25 cellular contexts compared by ENCODE assay signal in genomic region chr12:130952545-130952954, GRCh38. TPM values are rescaled to one million over a fixed set of nuclear protein-coding genes. Genes with fewer than 3 reads are reported as not detected.
A peak's percentile ranks its signal among the peaks of the same experiment; 100 is the strongest.
DNase-seq lines count a peak whose midpoint lies in the region; ATAC-seq, FAIRE-seq and TF ChIP-seq lines count a peak whose summit lies in the region.
"Had no signal": no experiment of that assay in that cellular context is flagged by ENCODE, and none has a peak within 500 bp of the region (broad histone marks: within the 10 kb centered on the region; RNA-seq: fewer than 3 reads in every experiment).

No MANE protein-coding gene starts in this region.

- H3K79me2 ChIP-seq in GM23338 (replicated peaks; ENCODE audit: insufficient read depth) (no peaks in the 10 kb centered on the region), K562 (ENCODE audit: control insufficient read depth, insufficient read depth, low read length) (no peaks in the 10 kb centered on the region)

- TF ChIP-seq EP300 in K562 (IDR thresholded peaks at IDR 0.05; ENCODE audit: low read length) = peak; percentile 60; the same call in 1 of the 2 replicates

- peaks cover 4% of the 10 kb centered on the region; the same call in 1 of the 2 replicates for H3K9me2 ChIP-seq in GM23338 (ENCODE audit: insufficient read depth)

- H3K4me3 Mint-ChIP-seq in GM23338 = no peak overlapping the region
- H3K4me3 Mint-ChIP-seq in progenitor cell of endocrine pancreas (ENCODE audit: low read depth) = no peak overlapping the region
- H3K4me3 Mint-ChIP-seq in T-cell = no peak overlapping the region
- H3K4me3 Mint-ChIP-seq: activated CD8-positive, alpha-beta T cell treated with anti-CD3 and anti-CD28 coated beads, Interleukin-2, amount 10 ng/mL, durations not matched to agents 7 days and 5 days; CD4-positive, alpha-beta T cell; stimulated activated memory B cell treated with anti-CD40 and anti-IgM and Interleukin-4, amounts not matched to agents 10 μg/mL and 1 μg/mL and 100 μg/mL, for 72 hours had no signal

- TF ChIP-seq CTCF in GM23338 (conservative IDR thresholded peaks at IDR 0.05; ENCODE audit: low read depth in 2 of 2) (no peak), K562 (IDR thresholded peaks at IDR 0.05 in 2 of 3, conservative IDR thresholded peaks at IDR 0.05 in 1 of 3; ENCODE audit: insufficient read depth in 2 of 3, low read depth in 1 of 3, low read length in 3 of 3) (no peak), liver (IDR thresholded peaks at IDR 0.05; ENCODE audit: low read depth, low read length, missing input control) (no peak), progenitor cell of endocrine pancreas (IDR thresholded peaks at IDR 0.05; ENCODE audit: unreplicated experiment) (no peak), pancreas (IDR thresholded peaks at IDR 0.05) (no peak)

- POLR2A ChIA-PET in K562 (lab: Yijun Ruan, JAX) (interaction anchor here (0.9 to 1.7 kb wide), 3 partner anchors 11 to 25 kb away, joined by 3 to 5 read pairs (median 3); no protein-coding TSS in a partner anchor), T-cell (lab: Charles Lee) (interaction anchor here in 1 of 2 donors (0.5 kb wide), 1 partner anchor 28 kb away, joined by 6 read pairs; no protein-coding TSS in a partner anchor)

- H3K27ac Mint-ChIP-seq in GM23338 (peak overlapping the region; percentile 43; the same call in 1 of the 2 replicates), progenitor cell of endocrine pancreas (peak overlapping the region; percentile 12), T-cell (no peak overlapping the region)
- H3K27ac Mint-ChIP-seq: activated CD8-positive, alpha-beta T cell treated with anti-CD3 and anti-CD28 coated beads, Interleukin-2, amount 10 ng/mL, durations not matched to agents 7 days and 5 days; CD4-positive, alpha-beta T cell; stimulated activated memory B cell treated with anti-CD40 and anti-IgM and Interleukin-4, amounts not matched to agents 10 μg/mL and 1 μg/mL and 100 μg/mL, for 72 hours had no signal

- H3K27me3 ChIP-seq in GM23338 (ENCODE audit: insufficient read depth) (no peaks in the 10 kb centered on the region), K562 (ENCODE audit: control insufficient read depth in 2 of 2, insufficient read depth in 2 of 2, low read length in 2 of 2) (no peaks in the 10 kb centered on the region; a peak in 1 of 5 replicates), liver (ENCODE audit: control insufficient read depth in 4 of 4, insufficient read depth in 4 of 4, low read length in 3 of 4) (no peaks in the 10 kb centered on the region), pancreas (no peaks in the 10 kb centered on the region)
- H3K27me3 ChIP-seq: colonic mucosa, ovary had no signal

- H3K4me1 ChIP-seq in GM23338 (ENCODE audit: insufficient read depth) (peaks cover 21% of the 10 kb centered on the region), K562 (replicated peaks in 1 of 2; ENCODE audit: control insufficient read depth in 2 of 2, insufficient read depth in 2 of 2, low read length in 2 of 2) (peaks cover 35 to 38% of the 10 kb centered on the region in 2 experiments), liver (ENCODE audit: control insufficient read depth in 4 of 4, insufficient read depth in 4 of 4, low read length in 3 of 4) (peaks cover 3 to 12% (median 8%) of the 10 kb centered on the region in 4 donors), pancreas (peaks cover 0 to 4% (median 0%) of the 10 kb centered on the region in 3 donors)
- H3K4me1 ChIP-seq: colonic mucosa had no signal

- whole genome bisulfite sequencing in K562 (ENCODE audit: insufficient coverage, low coverage, missing lambda C conversion rate) = 1% methylated on average over 6 of the region's 6 CpGs
- 34% methylated on average over 6 of the region's 6 CpGs for WGBS in liver
- 13 to 25% methylated on average over 6 of the region's 6 CpGs for WGBS in pancreas, 2 donors

- FAIRE-seq in K562 (lab: Jason Lieb, UNC) (peak; percentile 81), pancreas (lab: Jason Lieb, UNC) (no peak)
- FAIRE-seq: GM18507 had no signal

- ATAC-seq in GM23338 (no peak), K562 (peak; percentile 83), pancreas (no peak), T-cell (replicated peaks in 1 of 4) (no peak), HG03354 (IDR thresholded peaks at IDR 0.05; ENCODE audit: poor library complexity, severe bottlenecking, unreplicated experiment) (no peak)
- ATAC-seq: activated CD4-positive, CD25-positive, alpha-beta regulatory T cell treated with anti-CD3 and anti-CD28 coated beads, Interleukin-2, amount 50 U/mL, for 24 hours; activated CD8-positive, alpha-beta T cell treated with anti-CD3 and anti-CD28 coated beads, Interleukin-2, amount 10 ng/mL, durations not matched to agents 7 days and 5 days; stimulated activated memory B cell treated with anti-CD40 and anti-IgM and Interleukin-4, amounts not matched to agents 10 μg/mL and 1 μg/mL and 100 μg/mL, for 72 hours had no signal

- H2AFZ ChIP-seq in GM23338 (peak overlapping the region; percentile 70), K562 (ENCODE audit: low read depth, low read length) (peak overlapping the region; percentile 79)

- intact Hi-C loops in K562 (cut with micrococcal nuclease) (loop anchor here (5.0 kb wide), 1 partner anchor 50 kb away; no protein-coding TSS in a partner anchor), pancreas (cut with DNase I) (no loop called here)

- BruUV-seq in K562 (replicated peaks; lab: Mats Ljungman, UMichigan) = no TSS peak

- in situ Hi-C loops in K562 (cut with MboI) = no loop called here

- no peak for TF ChIP-seq POLR2A in K562 (conservative IDR thresholded peaks at IDR 0.05)

- peaks cover 9% of the 10 kb centered on the region; the same call in 2 of the 3 replicates for H3K9me3 Mint-ChIP-seq in GM23338
- H3K9me3 Mint-ChIP-seq in progenitor cell of endocrine pancreas (ENCODE audit: low read depth) = no peaks in the 10 kb centered on the region
- H3K9me3 Mint-ChIP-seq in T-cell = no peaks in the 10 kb centered on the region
- H3K9me3 Mint-ChIP-seq: CD4-positive, alpha-beta T cell; stimulated activated memory B cell treated with anti-CD40 and anti-IgM and Interleukin-4, amounts not matched to agents 10 μg/mL and 1 μg/mL and 100 μg/mL, for 72 hours had no signal

- H3K27me3 Mint-ChIP-seq in GM23338 (ENCODE audit: insufficient read depth, low read depth, poor library complexity) (peaks cover 17% of the 10 kb centered on the region), progenitor cell of endocrine pancreas (peaks cover 12% of the 10 kb centered on the region), T-cell (peaks cover 32 to 45% of the 10 kb centered on the region in 2 donors)

- H3K4me2 ChIP-seq in GM23338 (no peak overlapping the region; the same call in 1 of the 2 replicates), K562 (ENCODE audit: insufficient read depth, low read length) (peak overlapping the region; percentile 44; the same call in 1 of the 2 replicates)
- H3K4me2 ChIP-seq: KMS-11 had no signal

- TF ChIP-seq RAD21 in K562 (CRISPR knock-in tag; conservative IDR thresholded peaks at IDR 0.05 in 1 of 2, IDR thresholded peaks at IDR 0.05 in 1 of 2) (no peak), liver (IDR thresholded peaks at IDR 0.05) (peak; percentile 35 to 37)

- H3K4me3 ChIP-seq in GM23338 (no peak overlapping the region), K562 (no peak overlapping the region), liver (ENCODE audit: low read depth in 1 of 3, low read length in 3 of 3) (no peak overlapping the region), pancreas (no peak overlapping the region)
- H3K4me3 ChIP-seq: colonic mucosa, suprapubic skin had no signal

- H3K27ac ChIP-seq in GM23338 (ENCODE audit: low read depth) = no peak overlapping the region
- H3K27ac ChIP-seq in K562 (ENCODE audit: extremely low read depth, low read depth, low read length) = peak overlapping the region; percentile 57; the same call in 2 of the 3 replicates
- H3K27ac ChIP-seq in liver (ENCODE audit: low read depth in 1 of 2, low read length in 2 of 2) = no peak overlapping the region
- H3K27ac ChIP-seq in pancreas = no peak overlapping the region
- H3K27ac ChIP-seq: colonic mucosa, KMS-11, ovary, suprapubic skin had no signal

- H3K4me1 Mint-ChIP-seq in GM23338 (peaks cover 38% of the 10 kb centered on the region), progenitor cell of endocrine pancreas (ENCODE audit: low read depth) (peaks cover 27% of the 10 kb centered on the region), T-cell (peaks cover 0 to 6% (median 3%) of the 10 kb centered on the region in 3 donors)

- H3K36me3 Mint-ChIP-seq in GM23338 (ENCODE audit: low read depth) (peaks cover 6% of the 10 kb centered on the region; the same call in 1 of the 3 replicates), progenitor cell of endocrine pancreas (ENCODE audit: insufficient read depth) (no peaks in the 10 kb centered on the region), T-cell (no peaks in the 10 kb centered on the region)
- H3K36me3 Mint-ChIP-seq: stimulated activated memory B cell treated with anti-CD40 and anti-IgM and Interleukin-4, amounts not matched to agents 10 μg/mL and 1 μg/mL and 100 μg/mL, for 72 hours had no signal

- peak overlapping the region; percentile 3 to 33; a peak in 2 of 4 replicates for H3K9ac ChIP-seq in K562 (ENCODE audit: insufficient read depth in 1 of 2, low read depth in 2 of 2, low read length in 2 of 2)
- H3K9ac ChIP-seq in liver (ENCODE audit: low read depth in 1 of 2, low read length in 2 of 2) = no peak overlapping the region
- H3K9ac ChIP-seq: KMS-11 had no signal

- H3F3A ChIP-seq in GM23338 (replicated peaks; ENCODE audit: low read depth) = peaks cover 9% of the 10 kb centered on the region

- no peaks in the 10 kb centered on the region for H3K36me3 ChIP-seq in GM23338 (ENCODE audit: insufficient read depth)
- H3K36me3 ChIP-seq in K562 (ENCODE audit: control insufficient read depth, insufficient read depth, low read length) = no peaks in the 10 kb centered on the region; the same call in 2 of the 3 replicates
- no peaks in the 10 kb centered on the region for H3K36me3 ChIP-seq in liver (ENCODE audit: control insufficient read depth in 4 of 4, insufficient read depth in 3 of 4, low read depth in 1 of 4, low read length in 3 of 4)
- no peaks in the 10 kb centered on the region for H3K36me3 ChIP-seq in pancreas
- H3K36me3 ChIP-seq: colonic mucosa, ovary, suprapubic skin had no signal

- DNase-seq in GM23338 (ENCODE audit: low spot score) (no peak), K562 (ENCODE audit: extremely low read depth in 1 of 4, low spot score in 3 of 4) (peak in 2 of 4 experiments; percentile 59 to 78), progenitor cell of endocrine pancreas (ENCODE audit: low spot score, unreplicated experiment) (no peak), pancreas (no peak), T-cell (no peak), NOMO-1 (lab: John Stamatoyannopoulos, UW; ENCODE audit: unreplicated experiment in 2 of 2) (no peak)
- DNase-seq: activated CD8-positive, alpha-beta T cell treated with anti-CD3 and anti-CD28 coated beads, Interleukin-2, amount 10 ng/mL, durations not matched to agents 7 days and 5 days; activated gamma-delta T cell treated with Interleukin-2 at 50 U/mL for 16 hours; CD4-positive, alpha-beta T cell; colonic mucosa; DMS153; GDM1; glutamatergic neuron; HCEC 1CT; NCI-H146; NCI-H2171; NCI-H524 treated with DMSO at 0.1 percent for 48 hours; ovary had no signal

- no peaks in the 10 kb centered on the region for H4K20me1 ChIP-seq in GM23338 (replicated peaks; ENCODE audit: insufficient read depth)
- no peaks in the 10 kb centered on the region for H4K20me1 ChIP-seq in K562 (replicated peaks; ENCODE audit: control insufficient read depth, insufficient read depth, low read length)

- CTCF ChIA-PET in K562 (lab: Yijun Ruan, JAX; ENCODE audit: low intra/inter-chr PET ratio) = no interaction called here
- CTCF ChIA-PET in T-cell (lab: Charles Lee) = no interaction called here

- H3K9me1 ChIP-seq in K562 (ENCODE audit: control insufficient read depth, insufficient read depth, low read length) = no peaks in the 10 kb centered on the region

- H3K9me3 ChIP-seq in K562 (replicated peaks; ENCODE audit: control insufficient read depth, insufficient read depth, low read depth, low read length) = peaks cover 6% of the 10 kb centered on the region
- no peaks in the 10 kb centered on the region for H3K9me3 ChIP-seq in liver (ENCODE audit: control insufficient read depth in 4 of 4, low read length in 3 of 4)
- H3K9me3 ChIP-seq in pancreas = no peaks in the 10 kb centered on the region
- H3K9me3 ChIP-seq: colonic mucosa, ovary, suprapubic skin had no signal

RNA-seq across cellular contexts. Expression of gene ADGRD1, which starts 1.2 kb away (rescaled TPM):
- total RNA-seq in GM23338 (2014; rRNA removed; shearing (Covaris generic)) = 0.08 and 1.4 TPM in 2 replicates
- 0.75 TPM in 1 of 2 replicates, not detected in the other for polyA plus RNA-seq in GM23338 (2016; fragmentation: Nextera tagmentation; extraction: Ambion mirVana)
- total RNA-seq in K562 (2011; cell fraction: chromatin; rRNA removed; ENCODE audit: low replicate concordance) = 11.2 and 13.0 TPM in 2 replicates
- 8.5 and 12.1 TPM in 2 replicates for total RNA-seq in K562 (2011; cell fraction: nucleolus; rRNA removed)
- 8.5 and 11.0 TPM in 2 replicates for total RNA-seq in K562 (2011; cell fraction: nucleoplasm; rRNA removed)
- total RNA-seq in K562 (2014; rRNA removed) = 3.3 and 4.4 TPM in 2 replicates
- total RNA-seq in K562 (2014; rRNA removed; fragmentation: Illumina TruSeq; extraction: Trizol) = 4.4 and 4.7 TPM in 2 replicates
- total RNA-seq in K562 (2015; rRNA removed; fragmentation: Illumina TruSeq; extraction: Trizol) = 3.2 and 3.4 TPM in 2 replicates
- 11.7 and 12.8 TPM in 2 replicates for total RNA-seq in K562 (2021)
- 2.3 and 13.2 TPM in 2 replicates for polyA plus RNA-seq in K562 (2011; rRNA removed)
- 2.6 and 6.7 TPM in 2 replicates for polyA plus RNA-seq in K562 (2011; cell fraction: cytosol; rRNA removed)
- polyA plus RNA-seq in K562 (2011; cell fraction: nucleus; rRNA removed) = 17.3 and 66.1 TPM in 2 replicates
- polyA plus RNA-seq in K562 (2012) = 6.1 and 17.1 TPM in 2 replicates
- 3.8 TPM in 2 replicates for polyA plus RNA-seq in K562 (2014; fragmentation: Illumina TruSeq; extraction: Trizol)
- polyA plus RNA-seq in K562 (2014; fragmentation: Nextera tagmentation; extraction: Ambion mirVana) = 1 to 10 TPM; 1.7 to 2.0 TPM
- 2.9 and 4.6 TPM in 2 replicates for polyA plus RNA-seq in K562 (2014; rRNA removed)
- 1.8 and 14.4 TPM in 2 replicates for polyA minus RNA-seq in K562 (2011; rRNA and poly(A)+ RNA removed)
- polyA minus RNA-seq in K562 (2011; cell fraction: cytosol; rRNA and poly(A)+ RNA removed) = 1.7 and 12.6 TPM in 2 replicates
- 7.0 and 20.3 TPM in 2 replicates for polyA minus RNA-seq in K562 (2011; cell fraction: nucleus; rRNA and poly(A)+ RNA removed)
- total RNA-seq in liver = 1 to 10 TPM; 5.8 to 7.1 TPM
- 1 to 10 TPM; 2.7 to 3.4 TPM for polyA plus RNA-seq in liver
- 4.0 and 6.6 TPM in 2 replicates for total RNA-seq in progenitor cell of endocrine pancreas
- 1 to 10 TPM; 4.4 to 7.3 (median 6.1) TPM for total RNA-seq in pancreas
- 1 to 10 TPM; 1.4 to 2.3 TPM for polyA plus RNA-seq in pancreas
- 1 to 10 TPM in 1 of 5 donors, under 1 TPM in 3, not detected in 1; 0.29 to 1.1 (median 0.43) TPM for total RNA-seq in T-cell
- total RNA-seq: activated CD8-positive, alpha-beta T cell treated with anti-CD3 and anti-CD28 coated beads, Interleukin-2, amount 10 ng/mL, durations not matched to agents 7 days and 5 days had no signal

Comparison
In these comparisons a context has a peak if more than half of its experiments do, and no peak if none do; other contexts are left out.
1. H3K27ac Mint-ChIP-seq: peak in GM23338 (single experiment) and progenitor cell of endocrine pancreas (single experiment); none in T-cell (0 of 2).
2. H3K9ac ChIP-seq: peak in K562 (2 of 2); none in liver (0 of 2).